Comparison of ENCODE assay signal across 25 cellular contexts in the genomic region with DNA sequence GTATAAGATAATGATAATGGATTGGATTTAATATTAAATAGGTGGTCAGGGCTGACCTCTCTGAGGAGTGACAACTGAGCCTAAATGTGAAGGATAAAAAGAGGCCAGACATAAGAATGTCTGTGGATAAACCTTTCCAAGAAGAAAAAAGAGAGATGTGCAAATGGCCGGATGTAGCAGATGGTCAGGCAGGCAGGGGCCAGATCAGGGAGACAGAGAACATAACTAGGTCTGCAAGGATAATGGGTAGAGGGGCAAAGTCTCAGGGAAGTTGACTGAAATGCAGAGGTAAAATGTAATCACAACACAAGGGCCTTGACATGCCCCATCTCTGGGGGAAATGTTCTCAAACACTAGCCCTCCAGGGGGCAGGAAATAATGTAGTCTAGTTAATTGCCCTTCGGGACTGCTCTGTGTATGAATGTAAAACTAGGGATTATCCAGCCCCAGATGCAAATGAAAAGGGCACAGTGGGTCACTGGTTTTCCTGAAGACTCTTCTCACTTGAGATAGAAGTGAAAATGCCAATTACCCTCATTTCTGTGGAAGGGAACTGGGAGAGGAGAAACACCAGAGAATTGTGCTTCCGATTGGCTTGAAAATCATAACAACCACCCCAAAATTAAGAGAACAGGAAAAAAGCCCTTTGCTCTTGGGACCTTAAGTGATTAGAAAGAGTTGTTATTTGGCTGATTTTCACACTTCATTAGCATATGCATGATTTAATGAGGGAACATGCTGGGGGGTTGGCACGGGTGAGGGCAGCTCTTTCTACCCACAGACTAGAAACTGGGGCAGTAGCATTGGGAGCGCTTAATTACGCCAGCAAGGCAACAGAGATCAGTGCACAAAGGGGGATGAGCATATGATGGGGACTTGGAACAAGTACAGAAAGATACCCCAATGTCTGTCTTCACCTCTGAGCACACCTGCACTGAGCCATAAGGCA.
DNase-seq lines count a peak whose midpoint lies in the region; ATAC-seq and TF ChIP-seq lines count a peak whose summit lies in the region.
"Had no signal": no experiment of that assay in that cellular context is flagged by ENCODE, and none has a peak within 500 bp of the region (broad histone marks: within the 10 kb centered on the region; RNA-seq: fewer than 3 reads in every experiment).

No MANE protein-coding gene starts in this region.

- peaks cover 40% of the 10 kb centered on the region for H3K4me1 Mint-ChIP-seq in brain

- peak overlapping the region in 2 of 5 experiments; percentile 13 to 27 for H3K4me3 Mint-ChIP-seq in brain
- H3K4me3 Mint-ChIP-seq: activated naive CD8-positive, alpha-beta T cell; activated T-helper 17 cell treated with anti-CD3 and anti-CD28 coated beads, Interleukin-2, amount 50 U/mL, for 72 hours; CD4-positive, alpha-beta T cell; central memory CD8-positive, alpha-beta T cell had no signal

- H3K27me3 Mint-ChIP-seq in brain: peaks cover 7% of the 10 kb centered on the region
- H3K27me3 Mint-ChIP-seq: activated naive CD8-positive, alpha-beta T cell; activated T-helper 17 cell treated with anti-CD3 and anti-CD28 coated beads, Interleukin-2, amount 50 U/mL, for 72 hours; CD4-positive, alpha-beta T cell; central memory CD8-positive, alpha-beta T cell had no signal

- no peaks in the 10 kb centered on the region for H3K36me3 ChIP-seq in HAP-1 (replicated peaks)
- H3K36me3 ChIP-seq: heart right ventricle, thoracic aorta, vagina had no signal

- in situ Hi-C loops in HAP-1 (cut with MboI; ENCODE audit: low sequenced_read_pairs): no loop called here

- H3K4me1 ChIP-seq in HAP-1: peaks cover 29% of the 10 kb centered on the region

- H3K36me3 Mint-ChIP-seq in brain: no peaks in the 10 kb centered on the region
- H3K36me3 Mint-ChIP-seq: activated naive CD8-positive, alpha-beta T cell had no signal

- H3K27me3 ChIP-seq in HAP-1 (ENCODE audit: low read depth): no peaks in the 10 kb centered on the region
- H3K27me3 ChIP-seq: heart right ventricle, vagina had no signal

- peaks cover 0 to 5% (median 0%) of the 10 kb centered on the region in 5 experiments for H3K9me3 Mint-ChIP-seq in brain
- H3K9me3 Mint-ChIP-seq: CD4-positive, alpha-beta T cell; central memory CD8-positive, alpha-beta T cell had no signal

- no peak for TF ChIP-seq CTCF in brain (conservative IDR thresholded peaks at IDR 0.05)

- H3K9me3 ChIP-seq in HAP-1: no peaks in the 10 kb centered on the region
- H3K9me3 ChIP-seq: heart right ventricle, mucosa of descending colon, SK-N-SH, thoracic aorta, vagina had no signal

- ATAC-seq in HG03045 (IDR thresholded peaks at IDR 0.05; ENCODE audit: unreplicated experiment) (no peak), GM18870 (IDR thresholded peaks at IDR 0.05; ENCODE audit: unreplicated experiment) (no peak)
- ATAC-seq: activated T-helper 17 cell treated with anti-CD3 and anti-CD28 coated beads, Interleukin-2, amount 50 U/mL, for 72 hours; heart right ventricle; mucosa of descending colon; sciatic nerve had no signal

- intact Hi-C loops in posterior cingulate gyrus (cut with DNase I): no loop called here

- H3K27ac Mint-ChIP-seq in brain: peak overlapping the region in 4 of 5 experiments; percentile 27 to 95 (median 43)
- H3K27ac Mint-ChIP-seq: activated naive CD8-positive, alpha-beta T cell; activated T-helper 17 cell treated with anti-CD3 and anti-CD28 coated beads, Interleukin-2, amount 50 U/mL, for 72 hours; CD4-positive, alpha-beta T cell had no signal

- DNase-seq in HAP-1 (ENCODE audit: low spot score in 2 of 2) (peak; percentile 52 to 64), iPS DF 19.7 (ENCODE audit: low read depth, low spot score) (peak; percentile 90), posterior cingulate gyrus (peak in 6 of 10 donors; percentile 18 to 81 (median 31)), SW 1271 (lab: John Stamatoyannopoulos, UW) (no peak)
- DNase-seq: activated CD4-positive, alpha-beta T cell treated with anti-CD3 and anti-CD28 coated beads, Interleukin-2, amount 50 U/mL, for 4 hours; activated CD8-positive, alpha-beta memory T cell treated with anti-CD3 and anti-CD28 coated beads, Interleukin-2, amount 50 U/mL, for 4 hours; CD4-positive, alpha-beta T cell; effector CD4-positive, alpha-beta T cell; erythroblast; heart right ventricle; mucosa of descending colon; NCI-H1436; NCI-H510A treated with DMSO at 0.1 percent for 48 hours; SK-N-SH; stimulated activated CD4-positive, alpha-beta T cell treated with anti-CD3 and anti-CD28 coated beads, Interleukin-4, amount 100 ng/mL, for 4 hours; stimulated activated naive CD4-positive, alpha-beta T cell treated with Interleukin-2 at 50 U/mL for 16 hours had no signal

- H3K4me3 ChIP-seq in HAP-1: no peak overlapping the region
- H3K4me3 ChIP-seq: heart right ventricle, mucosa of descending colon, thoracic aorta, vagina had no signal

Comparison
In these comparisons a context has a peak if more than half of its experiments do, and no peak if none do; other contexts are left out.
1. DNase-seq: peak in HAP-1 (2 of 2), iPS DF 19.7 (single experiment) and posterior cingulate gyrus (6 of 10); none in SW 1271 (0 of 2).